ENCODE assay signal across 1 cellular context in genomic region chr2:189802396-189802912, GRCh38.
TF ChIP-seq lines count a peak whose summit lies in the region.

No MANE protein-coding gene starts in this region.

TF ChIP-seq in IMR-90, 13 proteins besides CTCF, POLR2A, EP300 and RAD21:
- TF ChIP-seq MXI1 (IDR thresholded peaks at IDR 0.05; ENCODE audit: borderline replicate concordance, low read depth, low read length) (no peak), NFE2L2 (IDR thresholded peaks at IDR 0.05; ENCODE audit: low read depth, low read length) (no peak), BHLHE40 (IDR thresholded peaks at IDR 0.05; ENCODE audit: low read depth, low read length) (no peak), FOS (IDR thresholded peaks at IDR 0.05; ENCODE audit: low read depth, low read length) (no peak), RCOR1 (IDR thresholded peaks at IDR 0.05; ENCODE audit: insufficient replicate concordance, low read length) (no peak)
